In the genomic region with DNA sequence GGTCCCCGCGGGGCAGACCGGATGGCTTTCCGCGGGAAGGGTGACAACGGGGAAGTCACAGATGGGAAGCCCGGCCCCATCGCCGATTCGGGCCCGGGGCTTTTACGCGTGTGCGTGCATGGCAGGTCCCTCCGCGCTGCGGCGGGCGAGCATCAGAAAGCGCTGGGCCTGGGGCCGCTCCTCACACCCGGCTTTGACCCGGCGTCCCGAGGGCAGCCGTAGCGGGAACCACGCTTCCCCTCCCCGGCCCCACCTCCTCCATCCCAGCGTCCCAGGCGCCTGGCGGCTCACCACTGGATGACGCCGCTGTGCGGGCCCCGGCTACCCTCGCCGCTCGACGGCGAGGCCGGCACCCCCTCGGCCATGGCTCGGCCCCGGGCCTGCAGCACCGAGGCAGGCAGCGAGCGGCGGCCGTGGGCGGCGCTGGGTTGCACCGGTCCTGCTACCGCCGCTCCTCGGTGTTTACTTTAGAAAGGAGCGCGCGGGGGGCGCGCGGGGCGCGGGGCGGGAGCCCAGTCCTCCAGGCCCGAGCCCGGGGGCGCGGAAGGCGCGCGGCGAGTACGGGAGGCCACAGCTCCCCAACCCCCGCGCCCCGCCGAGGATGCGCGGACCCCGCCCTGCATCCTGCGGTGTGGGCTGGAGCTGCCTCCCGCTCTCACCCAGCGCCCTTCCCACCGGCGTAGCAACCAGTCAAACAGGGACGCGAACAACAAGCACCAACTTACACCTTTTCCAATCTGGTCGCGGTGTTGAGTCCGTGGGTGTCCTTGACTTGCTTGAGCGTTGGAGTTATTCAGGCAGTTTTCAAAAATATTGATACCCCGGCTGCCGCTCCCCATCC, we compare ENCODE assay signal across 1 cellular context.
TF ChIP-seq lines count a peak whose summit lies in the region.

No MANE protein-coding gene starts in this region.

TF ChIP-seq in H1, 55 proteins besides CTCF, POLR2A, EP300 and RAD21:
- TF ChIP-seq TBP (IDR thresholded peaks at IDR 0.05; ENCODE audit: low read depth, low read length) (peak; percentile 60; the same call in 1 of the 2 replicates), NRF1 (IDR thresholded peaks at IDR 0.05; ENCODE audit: low read depth, low read length) (no peak), CREB1 (IDR thresholded peaks at IDR 0.05) (0 out of 2 replicates have a peak, but pooled peaks have one; percentile 16), YY1 (IDR thresholded peaks at IDR 0.05; ENCODE audit: low read depth, low read length) (peak; percentile 43; the same call in 1 of the 2 replicates), HDAC6 (IDR thresholded peaks at IDR 0.05; ENCODE audit: low read depth, low read length) (no peak), SUZ12 (IDR thresholded peaks at IDR 0.05; ENCODE audit: low read length) (0 out of 2 replicates have a peak, but pooled peaks have one; percentile 21), RBBP5 (IDR thresholded peaks at IDR 0.05; ENCODE audit: borderline replicate concordance, low read depth, low read length) (peak; percentile 53; the same call in 1 of the 2 replicates), KDM1A (IDR thresholded peaks at IDR 0.05; ENCODE audit: borderline replicate concordance, low read length) (0 out of 2 replicates have a peak, but pooled peaks have one; percentile 8), BACH1 (IDR thresholded peaks at IDR 0.05; ENCODE audit: low read length) (no peak), ASH2L (IDR thresholded peaks at IDR 0.05; ENCODE audit: low read length) (peak; percentile 78), TAF1 (IDR thresholded peaks at IDR 0.05; ENCODE audit: low read depth, low read length) (0 out of 2 replicates have a peak, but pooled peaks have one; percentile 22), KDM4A (IDR thresholded peaks at IDR 0.05; ENCODE audit: low read depth, low read length, severe bottlenecking) (peak; percentile 72), TEAD4 (IDR thresholded peaks at IDR 0.05; ENCODE audit: low read depth, low read length) (no peak; the same call in 1 of the 2 replicates), PHF8 (conservative IDR thresholded peaks at IDR 0.05; ENCODE audit: low read depth, low read length) (peak; percentile 39; the same call in 1 of the 2 replicates)
- TF ChIP-seq, protein P1, sequence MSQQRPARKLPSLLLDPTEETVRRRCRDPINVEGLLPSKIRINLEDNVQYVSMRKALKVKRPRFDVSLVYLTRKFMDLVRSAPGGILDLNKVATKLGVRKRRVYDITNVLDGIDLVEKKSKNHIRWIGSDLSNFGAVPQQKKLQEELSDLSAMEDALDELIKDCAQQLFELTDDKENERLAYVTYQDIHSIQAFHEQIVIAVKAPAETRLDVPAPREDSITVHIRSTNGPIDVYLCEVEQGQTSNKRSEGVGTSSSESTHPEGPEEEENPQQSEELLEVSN (IDR thresholded peaks at IDR 0.05), result peak; percentile 84
- TF ChIP-seq, protein P2, sequence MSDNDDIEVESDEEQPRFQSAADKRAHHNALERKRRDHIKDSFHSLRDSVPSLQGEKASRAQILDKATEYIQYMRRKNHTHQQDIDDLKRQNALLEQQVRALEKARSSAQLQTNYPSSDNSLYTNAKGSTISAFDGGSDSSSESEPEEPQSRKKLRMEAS (IDR thresholded peaks at IDR 0.05), result peak; percentile 75
